In genomic region chr10:86979977-86980448, GRCh38 we compare ENCODE assay signal across 12 cellular contexts. TPM values are rescaled to one million over a fixed set of nuclear protein-coding genes. Genes with fewer than 3 reads are reported as not detected.
DNase-seq lines count a peak whose midpoint lies in the region; ATAC-seq, FAIRE-seq and TF ChIP-seq lines count a peak whose summit lies in the region.
"Had no signal": no experiment of that assay in that cellular context is flagged by ENCODE, and none has a peak within 500 bp of the region (broad histone marks: within the 10 kb centered on the region; RNA-seq: fewer than 3 reads in every experiment).

No MANE protein-coding gene starts in this region.

- no peaks in the 10 kb centered on the region for H3K79me2 ChIP-seq in fibroblast of lung (ENCODE audit: control insufficient read depth, insufficient read depth, low read length)

- no peak overlapping the region for H2AFZ ChIP-seq in fibroblast of lung (ENCODE audit: low read length)

- no peak overlapping the region for H3K9ac ChIP-seq in fibroblast of lung (ENCODE audit: insufficient read depth, low read length)

- no peak overlapping the region for H3K4me3 ChIP-seq in fibroblast of lung (replicated peaks in 1 of 4; ENCODE audit: control extremely low read depth in 1 of 4, insufficient read depth in 1 of 4, low read depth in 3 of 4, low read length in 4 of 4)
- no peak overlapping the region for H3K4me3 ChIP-seq in pancreas
- H3K4me3 ChIP-seq: SJCRH30 had no signal

- H3K27ac Mint-ChIP-seq in activated T-helper 17 cell treated with anti-CD3 and anti-CD28 coated beads, Interleukin-2, amount 50 U/mL, for 72 hours = no peak overlapping the region
- H3K27ac Mint-ChIP-seq: activated CD4-positive, alpha-beta T cell treated with anti-CD3 and anti-CD28 coated beads, Interleukin-2, amount 10 ng/mL, durations not matched to agents 7 days and 5 days; activated naive CD8-positive, alpha-beta T cell had no signal

- DNase-seq in AG20443 (ENCODE audit: low spot score) = peak; percentile 66
- peak in 1 of 2 donors; percentile 82 for DNase-seq in fibroblast of lung (ENCODE audit: low read depth in 2 of 2)
- DNase-seq in pancreas = peak in 2 of 6 donors; percentile 26 to 34
- no peak for DNase-seq in HuH-7 (ENCODE audit: low spot score)
- DNase-seq in SW480 (ENCODE audit: low spot score) = no peak
- DNase-seq: activated CD4-positive, alpha-beta T cell treated with anti-CD3 and anti-CD28 coated beads, Interleukin-2, amount 10 ng/mL, durations not matched to agents 7 days and 5 days; KBM-7 had no signal

- H3K36me3 Mint-ChIP-seq in activated T-helper 17 cell treated with anti-CD3 and anti-CD28 coated beads, Interleukin-2, amount 50 U/mL, for 72 hours (ENCODE audit: low read depth) = no peaks in the 10 kb centered on the region
- H3K36me3 Mint-ChIP-seq: activated naive CD8-positive, alpha-beta T cell had no signal

- ATAC-seq in pancreas = peak; percentile 61 to 84 (median 73)
- ATAC-seq in activated T-helper 17 cell treated with anti-CD3 and anti-CD28 coated beads, Interleukin-2, amount 50 U/mL, for 72 hours (replicated peaks) = no peak

- no peaks in the 10 kb centered on the region for H3K4me1 ChIP-seq in fibroblast of lung (ENCODE audit: control insufficient read depth, extremely low read depth, insufficient read depth, low read length)
- peaks cover 0 to 5% (median 0%) of the 10 kb centered on the region in 3 donors for H3K4me1 ChIP-seq in pancreas

- peak overlapping the region; percentile 15 for H3K4me2 ChIP-seq in fibroblast of lung (ENCODE audit: extremely low read depth, insufficient read depth, low read length)

- H3K9me3 ChIP-seq in fibroblast of lung (ENCODE audit: control insufficient read depth, insufficient read depth, low read depth, low read length) = no peaks in the 10 kb centered on the region
- no peaks in the 10 kb centered on the region for H3K9me3 ChIP-seq in pancreas
- H3K9me3 ChIP-seq: SJCRH30 had no signal

- no peaks in the 10 kb centered on the region for H3K27me3 Mint-ChIP-seq in activated T-helper 17 cell treated with anti-CD3 and anti-CD28 coated beads, Interleukin-2, amount 50 U/mL, for 72 hours
- H3K27me3 Mint-ChIP-seq: activated naive CD8-positive, alpha-beta T cell had no signal

- H3K9me3 Mint-ChIP-seq in activated T-helper 17 cell treated with anti-CD3 and anti-CD28 coated beads, Interleukin-2, amount 50 U/mL, for 72 hours = no peaks in the 10 kb centered on the region
- H3K9me3 Mint-ChIP-seq: activated CD4-positive, alpha-beta T cell treated with anti-CD3 and anti-CD28 coated beads, Interleukin-2, amount 10 ng/mL, durations not matched to agents 7 days and 5 days had no signal

- FAIRE-seq in pancreas (lab: Jason Lieb, UNC) = no peak

- H4K20me1 ChIP-seq in fibroblast of lung (ENCODE audit: control insufficient read depth, extremely low read depth, insufficient read depth, low read length) = no peaks in the 10 kb centered on the region

- TF ChIP-seq CTCF in fibroblast of lung (conservative IDR thresholded peaks at IDR 0.05 in 1 of 2, IDR thresholded peaks at IDR 0.05 in 1 of 2; ENCODE audit: low read depth in 1 of 2, low read length in 2 of 2) (no peak), pancreas (IDR thresholded peaks at IDR 0.05) (no peak)

- 12% methylated on average over 3 of the region's 3 CpGs for WGBS in pancreas, 2 donors

- H3K27me3 ChIP-seq in fibroblast of lung (ENCODE audit: control insufficient read depth, insufficient read depth, low read length) (no peaks in the 10 kb centered on the region), pancreas (no peaks in the 10 kb centered on the region)
- H3K27me3 ChIP-seq: SJCRH30 had no signal

- H3K36me3 ChIP-seq in fibroblast of lung (ENCODE audit: control insufficient read depth, insufficient read depth, low read length) (no peaks in the 10 kb centered on the region), pancreas (no peaks in the 10 kb centered on the region)
- H3K36me3 ChIP-seq: SJCRH30 had no signal

- intact Hi-C loops in pancreas (cut with DNase I) = no loop called here

- no peaks in the 10 kb centered on the region for H3K4me1 Mint-ChIP-seq in activated T-helper 17 cell treated with anti-CD3 and anti-CD28 coated beads, Interleukin-2, amount 50 U/mL, for 72 hours
- H3K4me1 Mint-ChIP-seq: activated CD4-positive, alpha-beta T cell treated with anti-CD3 and anti-CD28 coated beads, Interleukin-2, amount 10 ng/mL, durations not matched to agents 7 days and 5 days had no signal

- H3K27ac ChIP-seq in fibroblast of lung (ENCODE audit: insufficient read depth, low read length) (no peak overlapping the region), pancreas (no peak overlapping the region)
- H3K27ac ChIP-seq: SJCRH30 had no signal

- no peak overlapping the region for H3K4me3 Mint-ChIP-seq in activated T-helper 17 cell treated with anti-CD3 and anti-CD28 coated beads, Interleukin-2, amount 50 U/mL, for 72 hours
- H3K4me3 Mint-ChIP-seq: activated CD4-positive, alpha-beta T cell treated with anti-CD3 and anti-CD28 coated beads, Interleukin-2, amount 10 ng/mL, durations not matched to agents 7 days and 5 days; activated naive CD8-positive, alpha-beta T cell had no signal

RNA-seq across cellular contexts. Expression of gene ADIRF, which starts 11.7 kb away (rescaled TPM):
- total RNA-seq in fibroblast of lung (119 and 142 TPM in 2 replicates), pancreas (10 to 100 TPM in 4 of 6 donors, 1 to 10 TPM in 2; 7.0 to 16.5 (median 10.5) TPM)
- polyA plus RNA-seq in fibroblast of lung (39.4 and 172 TPM in 2 replicates), pancreas (100 to 1,000 TPM in 1 of 2 donors, 10 to 100 TPM in 1; 84.9 to 111 TPM)
- polyA plus RNA-seq in fibroblast of lung (2012) = 116 and 410 TPM in 2 replicates
- polyA minus RNA-seq in fibroblast of lung (ENCODE audit: low replicate concordance) = 10.4 and 22.0 TPM in 2 replicates
- total RNA-seq in activated T-helper 17 cell treated with anti-CD3 and anti-CD28 coated beads, Interleukin-2, amount 50 U/mL, for 72 hours = not detected
- total RNA-seq: activated CD4-positive, alpha-beta T cell treated with anti-CD3 and anti-CD28 coated beads, Interleukin-2, amount 10 ng/mL, durations not matched to agents 7 days and 5 days had no signal

RNA-seq across cellular contexts. Expression of gene SNCG, which starts 21.6 kb away (rescaled TPM):
- total RNA-seq in fibroblast of lung = 8.7 and 21.3 TPM in 2 replicates
- 34.4 and 47.4 TPM in 2 replicates for polyA plus RNA-seq in fibroblast of lung
- polyA plus RNA-seq in fibroblast of lung (2012) = 39.0 and 53.0 TPM in 2 replicates
- polyA minus RNA-seq in fibroblast of lung (ENCODE audit: low replicate concordance) = 3.5 and 11.5 TPM in 2 replicates
- 1 to 10 TPM; 1.2 to 3.0 (median 1.7) TPM for total RNA-seq in pancreas
- 10 to 100 TPM; 20.2 to 20.3 TPM for polyA plus RNA-seq in pancreas
- not detected for total RNA-seq in activated T-helper 17 cell treated with anti-CD3 and anti-CD28 coated beads, Interleukin-2, amount 50 U/mL, for 72 hours
- total RNA-seq: activated CD4-positive, alpha-beta T cell treated with anti-CD3 and anti-CD28 coated beads, Interleukin-2, amount 10 ng/mL, durations not matched to agents 7 days and 5 days had no signal

RNA-seq across cellular contexts. Expression of gene MMRN2, which starts 22.6 kb away (rescaled TPM):
- 0.77 and 2.1 TPM in 2 replicates for total RNA-seq in fibroblast of lung
- polyA plus RNA-seq in fibroblast of lung = 1.5 and 2.2 TPM in 2 replicates
- polyA plus RNA-seq in fibroblast of lung (2012) = 1.0 and 1.3 TPM in 2 replicates
- 3.2 TPM in 1 of 2 replicates, not detected in the other for polyA minus RNA-seq in fibroblast of lung (ENCODE audit: low replicate concordance)
- 1 to 10 TPM; 3.4 to 7.4 (median 5.1) TPM for total RNA-seq in pancreas
- polyA plus RNA-seq in pancreas = 1 to 10 TPM; 3.2 to 5.2 TPM
- total RNA-seq in activated T-helper 17 cell treated with anti-CD3 and anti-CD28 coated beads, Interleukin-2, amount 50 U/mL, for 72 hours = under 1 TPM in 1 of 2 donors, not detected in 1; 0.98 TPM
- total RNA-seq: activated CD4-positive, alpha-beta T cell treated with anti-CD3 and anti-CD28 coated beads, Interleukin-2, amount 10 ng/mL, durations not matched to agents 7 days and 5 days had no signal

RNA-seq across cellular contexts. Expression of gene FAM25A, which starts 40.1 kb away (rescaled TPM):
- total RNA-seq in fibroblast of lung (not detected in 2 replicates), pancreas (not detected)
- polyA plus RNA-seq in fibroblast of lung (not detected in 2 replicates), pancreas (1 to 10 TPM in 1 of 2 donors, not detected in 1; 1.0 TPM)
- not detected in 2 replicates for polyA plus RNA-seq in fibroblast of lung (2012)
- not detected in 2 replicates for polyA minus RNA-seq in fibroblast of lung (ENCODE audit: low replicate concordance)
- not detected for total RNA-seq in activated T-helper 17 cell treated with anti-CD3 and anti-CD28 coated beads, Interleukin-2, amount 50 U/mL, for 72 hours
- total RNA-seq: activated CD4-positive, alpha-beta T cell treated with anti-CD3 and anti-CD28 coated beads, Interleukin-2, amount 10 ng/mL, durations not matched to agents 7 days and 5 days; mesenteric fat pad; SJCRH30; urinary bladder had no signal
- polyA plus RNA-seq: urinary bladder had no signal
